In genomic region chrX:65871671-65872311, GRCh38 we compare ENCODE assay signal across 1 cellular context.
TF ChIP-seq lines count a peak whose summit lies in the region.

No MANE protein-coding gene starts in this region.

TF ChIP-seq in H1, 55 proteins besides CTCF, POLR2A, EP300 and RAD21 (continued from another document):
- TF ChIP-seq YY1 (IDR thresholded peaks at IDR 0.05; ENCODE audit: low read depth, low read length) (no peak), BCL11A (IDR thresholded peaks at IDR 0.05; ENCODE audit: low read depth in 2 of 2, low read length in 2 of 2) (no peak), SP2 (IDR thresholded peaks at IDR 0.05; ENCODE audit: low read length) (no peak), RBBP5 (IDR thresholded peaks at IDR 0.05; ENCODE audit: borderline replicate concordance, low read depth, low read length) (no peak), HDAC2 (IDR thresholded peaks at IDR 0.05; ENCODE audit: borderline replicate concordance in 1 of 2, low read depth in 2 of 2, low read length in 2 of 2) (no peak), CHD7 (IDR thresholded peaks at IDR 0.05; ENCODE audit: insufficient replicate concordance, low read length) (no peak), CTBP2 (IDR thresholded peaks at IDR 0.05; ENCODE audit: borderline replicate concordance, insufficient read depth, insufficient read length, low read length) (no peak), BACH1 (IDR thresholded peaks at IDR 0.05; ENCODE audit: low read length) (no peak), SIN3A (conservative IDR thresholded peaks at IDR 0.05 in 1 of 2, IDR thresholded peaks at IDR 0.05 in 1 of 2; ENCODE audit: low read depth in 1 of 2, low read length in 2 of 2) (no peak), SIX5 (IDR thresholded peaks at IDR 0.05; ENCODE audit: low read depth, low read length) (no peak), USF2 (IDR thresholded peaks at IDR 0.05; ENCODE audit: low read length) (no peak), HDAC6 (IDR thresholded peaks at IDR 0.05; ENCODE audit: low read depth, low read length) (no peak), SP1 (IDR thresholded peaks at IDR 0.05; ENCODE audit: low read depth, low read length) (no peak)
TF ChIP-seq in H1: peak in this region for 0.
